In genomic region chr2:190343170-190343499, GRCh38 we compare ENCODE assay signal across 8 cellular contexts. TPM values are rescaled to one million over a fixed set of nuclear protein-coding genes. Genes with fewer than 3 reads are reported as not detected.
DNase-seq lines count a peak whose midpoint lies in the region; ATAC-seq, FAIRE-seq and TF ChIP-seq lines count a peak whose summit lies in the region.

No MANE protein-coding gene starts in this region.

- no peaks in the 10 kb centered on the region for H4K20me1 ChIP-seq in MM.1S (ENCODE audit: insufficient read depth, low read length)

- H3K79me2 ChIP-seq in MM.1S (ENCODE audit: low read length) = no peaks in the 10 kb centered on the region

- H3K27me3 ChIP-seq in MM.1S (replicated peaks; ENCODE audit: insufficient read depth, low read length) = no peaks in the 10 kb centered on the region
- no peaks in the 10 kb centered on the region for H3K27me3 ChIP-seq in endocrine pancreas (ENCODE audit: control insufficient read depth, insufficient read depth, low read length)
- H3K27me3 ChIP-seq in pancreas = no peaks in the 10 kb centered on the region

- H3K9me3 ChIP-seq in MM.1S (replicated peaks; ENCODE audit: insufficient read depth, low read length) (no peaks in the 10 kb centered on the region), endocrine pancreas (ENCODE audit: control insufficient read depth, low read length) (no peaks in the 10 kb centered on the region), pancreas (no peaks in the 10 kb centered on the region)

- FAIRE-seq in pancreas (lab: Jason Lieb, UNC) = no peak

- H3K4me1 ChIP-seq in MM.1S (ENCODE audit: low read length) (peaks cover 7% of the 10 kb centered on the region), endocrine pancreas (ENCODE audit: control insufficient read depth, insufficient read depth, low read length) (peaks cover 11% of the 10 kb centered on the region), pancreas (peaks cover 0 to 18% (median 17%) of the 10 kb centered on the region in 3 donors)

- H3K9me2 ChIP-seq in MM.1S (replicated peaks; ENCODE audit: insufficient read depth, low read length) = no peaks in the 10 kb centered on the region

- no peaks in the 10 kb centered on the region for H3F3A ChIP-seq in MM.1S (ENCODE audit: insufficient read depth, low read length)

- H3K4me3 ChIP-seq in GM12864 (ENCODE audit: low read depth, low read length) (peak overlapping the region; percentile 82), MM.1S (ENCODE audit: low read length) (no peak overlapping the region), endocrine pancreas (ENCODE audit: control insufficient read depth, insufficient read depth, low read length) (no peak overlapping the region), pancreas (peak overlapping the region; percentile 46 to 75 (median 58))

- ATAC-seq in pancreas = peak in 1 of 4 donors; percentile 9

- H3K4me2 ChIP-seq in MM.1S (ENCODE audit: low read depth, low read length) = peak overlapping the region; percentile 57; the same call in 1 of the 2 replicates

- no peak for DNase-seq in GM12864 (ENCODE audit: low read depth)
- no peak for DNase-seq in MM.1S
- no peak for DNase-seq in pancreas
- no peak for DNase-seq in stimulated activated CD4-positive, alpha-beta T cell treated with anti-CD3 and anti-CD28 coated beads, Interleukin-12 subunit alpha, Interleukin-12 subunit beta, amount 100 ng/mL, for 4 hours
- no peak for DNase-seq in T1000 (lab: John Stamatoyannopoulos, UW)
- no peak for DNase-seq in NAMALWA (ENCODE audit: low spot score)
- no peak for DNase-seq in stimulated activated naive CD4-positive, alpha-beta T cell treated with Interleukin-2 at 50 U/mL for 16 hours (lab: John Stamatoyannopoulos, UW)

- TF ChIP-seq CTCF in GM12864 (IDR thresholded peaks at IDR 0.05; ENCODE audit: low read depth, low read length, missing control alignments) (no peak), MM.1S (IDR thresholded peaks at IDR 0.05; ENCODE audit: low read length) (no peak), pancreas (IDR thresholded peaks at IDR 0.05) (no peak)

- intact Hi-C loops in pancreas (cut with DNase I) = no loop called here

- no peak overlapping the region for H3K9ac ChIP-seq in MM.1S (ENCODE audit: low read length)
- peak overlapping the region; percentile 43 for H3K9ac ChIP-seq in endocrine pancreas (ENCODE audit: control insufficient read depth, insufficient read depth, low read length)

- WGBS in pancreas, 2 donors = 39 to 49% methylated on average over 4 of the region's 4 CpGs

- H3K36me3 ChIP-seq in MM.1S (replicated peaks; ENCODE audit: insufficient read depth, low read length) (no peaks in the 10 kb centered on the region), endocrine pancreas (ENCODE audit: control insufficient read depth, insufficient read depth, low read length) (no peaks in the 10 kb centered on the region), pancreas (no peaks in the 10 kb centered on the region)

- no peak overlapping the region for H3K27ac ChIP-seq in MM.1S (ENCODE audit: low read length)
- peak overlapping the region; percentile 85 to 95 (median 90) for H3K27ac ChIP-seq in pancreas

- no peak overlapping the region for H2AFZ ChIP-seq in MM.1S (ENCODE audit: low read length)

RNA-seq across cellular contexts. Expression of gene INPP1, which starts 0.3 kb away (rescaled TPM):
- total RNA-seq in pancreas = 10 to 100 TPM; 11.5 to 19.8 (median 14.6) TPM
- 10 to 100 TPM; 17.8 to 31.0 TPM for polyA plus RNA-seq in pancreas

RNA-seq across cellular contexts. Expression of gene HIBCH, which starts 23.5 kb away (rescaled TPM):
- 10 to 100 TPM; 17.6 to 29.3 (median 22.6) TPM for total RNA-seq in pancreas
- 10 to 100 TPM in 1 of 2 donors, 1 to 10 TPM in 1; 7.6 to 14.3 TPM for polyA plus RNA-seq in pancreas

Comparison
In these comparisons a context has a peak if more than half of its experiments do, and no peak if none do; other contexts are left out.
1. H3K4me3 ChIP-seq: peak in GM12864 (single experiment) and pancreas (4 of 4); none in MM.1S (single experiment) and endocrine pancreas (single experiment).